ENCODE assay signal across 16 cellular contexts in genomic region chr9:136928591-136928990, GRCh38. TPM values are rescaled to one million over a fixed set of nuclear protein-coding genes. Genes with fewer than 3 reads are reported as not detected.
A peak's percentile ranks its signal among the peaks of the same experiment; 100 is the strongest.
DNase-seq lines count a peak whose midpoint lies in the region; ATAC-seq lines count a peak whose summit lies in the region.
"Had no signal": no experiment of that assay in that cellular context is flagged by ENCODE, and none has a peak within 500 bp of the region (broad histone marks: within the 10 kb centered on the region; RNA-seq: fewer than 3 reads in every experiment).

No MANE protein-coding gene starts in this region.

- H3K36me3 Mint-ChIP-seq in T-helper 1 cell treated with Interleukin-12 subunit alpha and Interleukin-12 subunit beta and Interleukin-4 antibody, amounts not matched to agents 30 μg/mL and 1 μg/mL, for 36 hours (ENCODE audit: low read depth), result peaks cover 43% of the 10 kb centered on the region
- H3K36me3 Mint-ChIP-seq in activated CD8-positive, alpha-beta T cell treated with anti-CD3 and anti-CD28 coated beads, Interleukin-2, amount 10 ng/mL, durations not matched to agents 7 days and 5 days (ENCODE audit: low read depth), result peaks cover 50% of the 10 kb centered on the region

- CTCF ChIA-PET in activated CD8-positive, alpha-beta T cell treated with anti-CD3 and anti-CD28 coated beads, Interleukin-2, amount 10 ng/mL, durations not matched to agents 7 days and 5 days (lab: Charles Lee), result interaction anchor here (1.3 kb wide), 1 partner anchor 107 kb away, joined by 3 read pairs; no protein-coding TSS in a partner anchor

- H3K27me3 Mint-ChIP-seq in T-helper 1 cell treated with Interleukin-12 subunit alpha and Interleukin-12 subunit beta and Interleukin-4 antibody, amounts not matched to agents 30 μg/mL and 1 μg/mL, for 36 hours (ENCODE audit: low read depth), result no peaks in the 10 kb centered on the region
- H3K27me3 Mint-ChIP-seq in activated CD8-positive, alpha-beta T cell treated with anti-CD3 and anti-CD28 coated beads, Interleukin-2, amount 10 ng/mL, durations not matched to agents 7 days and 5 days (ENCODE audit: low read depth), result no peaks in the 10 kb centered on the region

- DNase-seq in T-helper 1 cell (no peak), left lobe of liver (ENCODE audit: low spot score) (no peak), NCI-H2227 treated with DMSO at 0.1 percent for 48 hours (lab: John Stamatoyannopoulos, UW) (no peak), amygdala (lab: John Stamatoyannopoulos, UW) (no peak)
- no peak for DNase-seq in activated CD8-positive, alpha-beta T cell treated with anti-CD3 and anti-CD28 coated beads, Interleukin-2, amount 10 ng/mL, durations not matched to agents 7 days and 5 days
- DNase-seq: activated CD8-positive, alpha-beta memory T cell treated with anti-CD3 and anti-CD28 coated beads, Interleukin-2, amount 50 U/mL, for 48 hours; GOT3; kidney glomerular epithelial cell; NCI-H1048; NCI-H446 treated with DMSO at 0.1 percent for 48 hours had no signal

- no peak for ATAC-seq in activated CD8-positive, alpha-beta T cell treated with anti-CD3 and anti-CD28 coated beads, Interleukin-2, amount 10 ng/mL, durations not matched to agents 7 days and 5 days
- ATAC-seq in left lobe of liver (peak; percentile 11), GM21528 (IDR thresholded peaks at IDR 0.05; ENCODE audit: low FRiP score, unreplicated experiment) (no peak)

- peak overlapping the region; percentile 3 for H3K27ac Mint-ChIP-seq in T-helper 1 cell treated with Interleukin-12 subunit alpha and Interleukin-12 subunit beta and Interleukin-4 antibody, amounts not matched to agents 30 μg/mL and 1 μg/mL, for 36 hours
- peak overlapping the region; percentile 53 for H3K27ac Mint-ChIP-seq in activated CD8-positive, alpha-beta T cell treated with anti-CD3 and anti-CD28 coated beads, Interleukin-2, amount 10 ng/mL, durations not matched to agents 7 days and 5 days

- POLR2A ChIA-PET in activated CD8-positive, alpha-beta T cell treated with anti-CD3 and anti-CD28 coated beads, Interleukin-2, amount 10 ng/mL, durations not matched to agents 7 days and 5 days (lab: Charles Lee), result no interaction called here

- H3K27ac ChIP-seq in temporal lobe (ENCODE audit: low read depth, low read length), result peak overlapping the region; percentile 7

- peaks cover 12% of the 10 kb centered on the region for H3K4me1 Mint-ChIP-seq in T-helper 1 cell treated with Interleukin-12 subunit alpha and Interleukin-12 subunit beta and Interleukin-4 antibody, amounts not matched to agents 30 μg/mL and 1 μg/mL, for 36 hours (ENCODE audit: low read depth)
- no peaks in the 10 kb centered on the region for H3K4me1 Mint-ChIP-seq in activated CD8-positive, alpha-beta T cell treated with anti-CD3 and anti-CD28 coated beads, Interleukin-2, amount 10 ng/mL, durations not matched to agents 7 days and 5 days (ENCODE audit: low read depth)

- H3K9me3 Mint-ChIP-seq in T-helper 1 cell treated with Interleukin-12 subunit alpha and Interleukin-12 subunit beta and Interleukin-4 antibody, amounts not matched to agents 30 μg/mL and 1 μg/mL, for 36 hours, result no peaks in the 10 kb centered on the region
- no peaks in the 10 kb centered on the region for H3K9me3 Mint-ChIP-seq in activated CD8-positive, alpha-beta T cell treated with anti-CD3 and anti-CD28 coated beads, Interleukin-2, amount 10 ng/mL, durations not matched to agents 7 days and 5 days (ENCODE audit: insufficient read depth)

- H3K4me3 Mint-ChIP-seq in T-helper 1 cell treated with Interleukin-12 subunit alpha and Interleukin-12 subunit beta and Interleukin-4 antibody, amounts not matched to agents 30 μg/mL and 1 μg/mL, for 36 hours, result no peak overlapping the region
- no peak overlapping the region for H3K4me3 Mint-ChIP-seq in activated CD8-positive, alpha-beta T cell treated with anti-CD3 and anti-CD28 coated beads, Interleukin-2, amount 10 ng/mL, durations not matched to agents 7 days and 5 days

RNA-seq across cellular contexts. Expression of gene FBXW5, which starts 15.9 kb away (rescaled TPM):
- 100 to 1,000 TPM; 103 to 104 TPM for total RNA-seq in activated CD8-positive, alpha-beta T cell treated with anti-CD3 and anti-CD28 coated beads, Interleukin-2, amount 10 ng/mL, durations not matched to agents 7 days and 5 days
- 112 TPM for total RNA-seq in left lobe of liver
- total RNA-seq in temporal lobe, result 41.8 TPM

RNA-seq across cellular contexts. Expression of gene C8G, which starts 16.5 kb away (rescaled TPM):
- total RNA-seq in activated CD8-positive, alpha-beta T cell treated with anti-CD3 and anti-CD28 coated beads, Interleukin-2, amount 10 ng/mL, durations not matched to agents 7 days and 5 days, result 1 to 10 TPM; 1.4 to 1.5 TPM
- total RNA-seq in left lobe of liver, result 411 TPM
- total RNA-seq in temporal lobe, result not detected
- total RNA-seq: glomerular endothelial cell, RPMI7951, smooth muscle cell had no signal

RNA-seq across cellular contexts. Expression of gene LCN12, which starts 23.5 kb away (rescaled TPM):
- 1 to 10 TPM; 1.0 to 1.7 TPM for total RNA-seq in activated CD8-positive, alpha-beta T cell treated with anti-CD3 and anti-CD28 coated beads, Interleukin-2, amount 10 ng/mL, durations not matched to agents 7 days and 5 days
- total RNA-seq in left lobe of liver, result 30.3 TPM
- 0.74 TPM for total RNA-seq in temporal lobe
- total RNA-seq: glomerular endothelial cell, RPMI7951, smooth muscle cell had no signal

RNA-seq across cellular contexts. Expression of gene TRAF2, which starts 42.3 kb away (rescaled TPM):
- total RNA-seq in activated CD8-positive, alpha-beta T cell treated with anti-CD3 and anti-CD28 coated beads, Interleukin-2, amount 10 ng/mL, durations not matched to agents 7 days and 5 days, result 10 to 100 TPM; 48.5 to 57.2 TPM
- 7.4 TPM for total RNA-seq in left lobe of liver
- total RNA-seq in temporal lobe, result 7.1 TPM

RNA-seq across cellular contexts. Expression of gene PTGDS, which starts 48.7 kb away (rescaled TPM):
- 1 to 10 TPM; 1.2 to 1.4 TPM for total RNA-seq in activated CD8-positive, alpha-beta T cell treated with anti-CD3 and anti-CD28 coated beads, Interleukin-2, amount 10 ng/mL, durations not matched to agents 7 days and 5 days
- total RNA-seq in left lobe of liver (5.2 TPM), temporal lobe (103 TPM)
- total RNA-seq: glomerular endothelial cell had no signal

Comparison
In these comparisons a context has a peak if more than half of its experiments do, and no peak if none do; other contexts are left out.
1. RNA of gene C8G, which starts 16.5 kb away (total RNA-seq): 411 TPM in left lobe of liver (single experiment); 1.4 to 1.5 TPM in activated CD8-positive, alpha-beta T cell treated with anti-CD3 and anti-CD28 coated beads, Interleukin-2, amount 10 ng/mL, durations not matched to agents 7 days and 5 days and not detected in temporal lobe (single experiment); every median in the first group is over 100 times any median in the second.
2. RNA of gene LCN12, which starts 23.5 kb away (total RNA-seq): 30.3 TPM in left lobe of liver (single experiment); 1.0 to 1.7 TPM in activated CD8-positive, alpha-beta T cell treated with anti-CD3 and anti-CD28 coated beads, Interleukin-2, amount 10 ng/mL, durations not matched to agents 7 days and 5 days and 0.74 TPM in temporal lobe (single experiment); every median in the first group is over 10 times any median in the second.